8 cellular contexts compared by ENCODE assay signal in genomic region chr3:60010778-60011177, GRCh38.
DNase-seq lines count a peak whose midpoint lies in the region; ATAC-seq, FAIRE-seq and TF ChIP-seq lines count a peak whose summit lies in the region.

No MANE protein-coding gene starts in this region.

- ATAC-seq in activated T-helper 17 cell treated with anti-CD3 and anti-CD28 coated beads, Interleukin-2, amount 50 U/mL, for 72 hours (replicated peaks): peak; percentile 97
- no peak for ATAC-seq in left colon

- peaks cover 11% of the 10 kb centered on the region for H3K4me1 Mint-ChIP-seq in activated T-helper 17 cell treated with anti-CD3 and anti-CD28 coated beads, Interleukin-2, amount 50 U/mL, for 72 hours

- TF ChIP-seq POLR2A in H54 (IDR thresholded peaks at IDR 0.05; ENCODE audit: low read depth, low read length): no peak

- peak overlapping the region; percentile 50 for H3K4me3 Mint-ChIP-seq in activated T-helper 17 cell treated with anti-CD3 and anti-CD28 coated beads, Interleukin-2, amount 50 U/mL, for 72 hours

- FAIRE-seq in HTR-8/SVneo (lab: Jason Lieb, UNC) (no peak), H54 (lab: Jason Lieb, UNC) (no peak)

- intact Hi-C loops in left colon (cut with DNase I, micrococcal nuclease): no loop called here

- H3K36me3 Mint-ChIP-seq in activated T-helper 17 cell treated with anti-CD3 and anti-CD28 coated beads, Interleukin-2, amount 50 U/mL, for 72 hours (ENCODE audit: low read depth): no peaks in the 10 kb centered on the region

- H3K27ac Mint-ChIP-seq in activated T-helper 17 cell treated with anti-CD3 and anti-CD28 coated beads, Interleukin-2, amount 50 U/mL, for 72 hours: peak overlapping the region; percentile 2

- peak; percentile 20 to 49 for DNase-seq in activated CD8-positive, alpha-beta memory T cell treated with anti-CD3 and anti-CD28 coated beads for 4 hours (ENCODE audit: low read depth in 2 of 2)
- no peak for DNase-seq in activated CD8-positive, alpha-beta memory T cell treated with anti-CD3 and anti-CD28 coated beads, Interleukin-2, amount 50 U/mL, for 48 hours
- DNase-seq in Kasumi-1 (lab: John Stamatoyannopoulos, UW): peak; percentile 28 to 39
- peak; percentile 6 to 16 for DNase-seq in stimulated activated CD8-positive, alpha-beta memory T cell treated with anti-CD3 and anti-CD28 coated beads, Interleukin-7, amount 100 ng/mL, for 1 hour (ENCODE audit: low read depth in 2 of 2)
- DNase-seq in left colon: no peak
- DNase-seq in HTR-8/SVneo (ENCODE audit: insufficient read length, low spot score): no peak
- DNase-seq in H54 (ENCODE audit: insufficient read length, low spot score): no peak

- no peaks in the 10 kb centered on the region for H3K27me3 Mint-ChIP-seq in activated T-helper 17 cell treated with anti-CD3 and anti-CD28 coated beads, Interleukin-2, amount 50 U/mL, for 72 hours

- H3K9me3 Mint-ChIP-seq in activated T-helper 17 cell treated with anti-CD3 and anti-CD28 coated beads, Interleukin-2, amount 50 U/mL, for 72 hours: peaks cover 3% of the 10 kb centered on the region

Comparison
In these comparisons a context has a peak if more than half of its experiments do, and no peak if none do; other contexts are left out.
1. DNase-seq: peak in activated CD8-positive, alpha-beta memory T cell treated with anti-CD3 and anti-CD28 coated beads for 4 hours (2 of 2), Kasumi-1 (2 of 2) and stimulated activated CD8-positive, alpha-beta memory T cell treated with anti-CD3 and anti-CD28 coated beads, Interleukin-7, amount 100 ng/mL, for 1 hour (2 of 2); none in activated CD8-positive, alpha-beta memory T cell treated with anti-CD3 and anti-CD28 coated beads, Interleukin-2, amount 50 U/mL, for 48 hours (single experiment), left colon (0 of 2), HTR-8/SVneo (single experiment) and H54 (single experiment).